In the genomic region with DNA sequence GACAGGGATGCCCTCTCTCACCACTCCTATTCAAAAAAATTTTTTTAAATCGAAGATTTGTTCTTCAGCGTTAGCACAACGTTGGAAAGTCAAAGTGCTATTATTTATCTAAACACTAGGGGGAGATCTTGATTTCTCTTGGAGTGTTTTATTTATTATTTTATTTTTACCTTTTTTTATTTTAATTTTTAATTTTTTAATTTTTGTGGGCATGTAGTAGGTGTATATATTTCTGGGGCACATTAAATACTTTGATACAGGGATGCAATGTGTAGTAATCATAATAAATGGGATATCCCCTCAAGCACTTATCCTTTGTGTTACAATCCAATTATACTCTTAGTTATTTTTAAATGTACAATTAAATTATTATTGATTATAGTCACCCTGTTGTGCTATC, we compare ENCODE assay signal across 8 cellular contexts. TPM values are rescaled to one million over a fixed set of nuclear protein-coding genes. Genes with fewer than 3 reads are reported as not detected.
DNase-seq lines count a peak whose midpoint lies in the region; ATAC-seq, FAIRE-seq and TF ChIP-seq lines count a peak whose summit lies in the region.

No MANE protein-coding gene starts in this region.

- no peaks in the 10 kb centered on the region for H3K27me3 ChIP-seq in bronchial epithelial cell (ENCODE audit: control insufficient read depth, insufficient read depth, low read length)

- H3K4me3 Mint-ChIP-seq in nephron = no peak overlapping the region

- no peaks in the 10 kb centered on the region for H3K9me3 Mint-ChIP-seq in nephron

- DNase-seq in D721Med (ENCODE audit: insufficient read length, low spot score) = no peak
- peak; percentile 9 for DNase-seq in LHCN-M2 (ENCODE audit: low read depth)
- DNase-seq in bronchial epithelial cell (ENCODE audit: low read depth) = peak; percentile 22
- no peak for DNase-seq in activated T-cell treated with anti-CD3 and anti-CD28 coated beads for 4 hours
- DNase-seq in stimulated activated CD4-positive, alpha-beta T cell treated with anti-CD3 and anti-CD28 coated beads, Interleukin-4, amount 100 ng/mL, for 4 hours = no peak
- no peak for DNase-seq in NCI-H526 treated with DMSO at 0.1 percent for 48 hours (lab: John Stamatoyannopoulos, UW)

- H3K27me3 Mint-ChIP-seq in nephron (ENCODE audit: low read depth) = peaks cover 5% of the 10 kb centered on the region

- H3K36me3 ChIP-seq in bronchial epithelial cell (ENCODE audit: control insufficient read depth, insufficient read depth, low read length) = no peaks in the 10 kb centered on the region

- no peaks in the 10 kb centered on the region for H3K36me3 Mint-ChIP-seq in nephron (ENCODE audit: low read depth)

- ATAC-seq in HG02678 (IDR thresholded peaks at IDR 0.05; ENCODE audit: unreplicated experiment) = no peak

- H3K4me1 Mint-ChIP-seq in nephron = no peaks in the 10 kb centered on the region

- FAIRE-seq in D721Med (lab: Jason Lieb, UNC) (no peak), bronchial epithelial cell (lab: Jason Lieb, UNC) (no peak)

- no peak overlapping the region for H3K27ac Mint-ChIP-seq in nephron

- peak; percentile 43 for TF ChIP-seq CTCF in D721Med (IDR thresholded peaks at IDR 0.05; ENCODE audit: insufficient read depth, missing control alignments)
- TF ChIP-seq CTCF in bronchial epithelial cell (IDR thresholded peaks at IDR 0.05; ENCODE audit: insufficient read depth, low read length, severe bottlenecking) = peak; percentile 9
- peak; percentile 46 to 60 (median 55) for TF ChIP-seq CTCF in nephron (IDR thresholded peaks at IDR 0.05; ENCODE audit: unreplicated experiment in 3 of 3)

- no peak overlapping the region for H3K4me3 ChIP-seq in bronchial epithelial cell (ENCODE audit: low read depth, low read length)

RNA-seq across cellular contexts. Expression of gene SLC10A4, which starts 37.4 kb away (rescaled TPM):
- total RNA-seq in LHCN-M2 (2014; rRNA removed) (not detected in 2 replicates), bronchial epithelial cell (0.13 TPM in 1 of 2 replicates, not detected in the other)
- polyA plus RNA-seq in LHCN-M2 (2012) = 0.07 TPM

RNA-seq across cellular contexts. Expression of gene ZAR1, which starts 44.3 kb away (rescaled TPM):
- total RNA-seq in LHCN-M2 (2014; rRNA removed) = not detected in 2 replicates
- polyA plus RNA-seq in LHCN-M2 (2012) = not detected
- total RNA-seq in bronchial epithelial cell = under 0.01 TPM in 1 of 2 replicates, not detected in the other

Comparison
In these comparisons a context has a peak if more than half of its experiments do, and no peak if none do; other contexts are left out.
1. DNase-seq: peak in LHCN-M2 (single experiment) and bronchial epithelial cell (single experiment); none in D721Med (single experiment), activated T-cell treated with anti-CD3 and anti-CD28 coated beads for 4 hours (single experiment), stimulated activated CD4-positive, alpha-beta T cell treated with anti-CD3 and anti-CD28 coated beads, Interleukin-4, amount 100 ng/mL, for 4 hours (0 of 2) and NCI-H526 treated with DMSO at 0.1 percent for 48 hours (single experiment).
2. Peak in every context shown above with its lines, with median percentiles within 50 percentile points of each other: CTCF ChIP-seq.